In genomic region chr11:125176866-125177265, GRCh38 we compare ENCODE assay signal across 20 cellular contexts. TPM values are rescaled to one million over a fixed set of nuclear protein-coding genes. Genes with fewer than 3 reads are reported as not detected.
DNase-seq lines count a peak whose midpoint lies in the region; ATAC-seq and TF ChIP-seq lines count a peak whose summit lies in the region.
"Had no signal": no experiment of that assay in that cellular context is flagged by ENCODE, and none has a peak within 500 bp of the region (broad histone marks: within the 10 kb centered on the region; RNA-seq: fewer than 3 reads in every experiment).

No MANE protein-coding gene starts in this region.

- intact Hi-C loops in psoas muscle (cut with DNase I) = no loop called here
- intact Hi-C loops in testis (cut with DNase I; ENCODE audit: low total_unique reads) = no loop called here
- intact Hi-C loops in adrenal gland (cut with DNase I) = no loop called here

- H3K4me1 ChIP-seq in psoas muscle (peaks cover 25% of the 10 kb centered on the region), testis (peaks cover 10% of the 10 kb centered on the region), adrenal gland (replicated peaks in 1 of 2) (no peaks in the 10 kb centered on the region)

- DNase-seq in psoas muscle = no peak
- no peak for DNase-seq in testis
- no peak for DNase-seq in adrenal gland
- DNase-seq in SHP77 treated with DMSO at 0.1 percent for 48 hours (lab: John Stamatoyannopoulos, UW) = no peak
- DNase-seq: activated CD4-positive, alpha-beta T cell treated with anti-CD3 and anti-CD28 coated beads for 1 hour; effector memory CD4-positive, alpha-beta T cell; NCI-H2029; NCI-H69; retina; RPMI8226; stimulated activated CD8-positive, alpha-beta memory T cell treated with anti-CD3 and anti-CD28 coated beads, Interleukin-4, amount 100 ng/mL, for 48 hours had no signal

- no peak for TF ChIP-seq CTCF in psoas muscle (IDR thresholded peaks at IDR 0.05)
- no peak for TF ChIP-seq CTCF in testis (IDR thresholded peaks at IDR 0.05)
- TF ChIP-seq CTCF in adrenal gland (IDR thresholded peaks at IDR 0.05) = no peak

- H3K4me3 ChIP-seq in psoas muscle (no peak overlapping the region), testis (no peak overlapping the region), adrenal gland (no peak overlapping the region)
- H3K4me3 ChIP-seq: cardiac muscle cell had no signal

- H3K27ac ChIP-seq in psoas muscle = no peak overlapping the region
- no peak overlapping the region for H3K27ac ChIP-seq in testis
- no peak overlapping the region for H3K27ac ChIP-seq in adrenal gland
- H3K27ac ChIP-seq: cardiac muscle cell had no signal

- WGBS in psoas muscle, 3 donors = 57 to 71% (median 64%) methylated on average over 5 of the region's 5 CpGs
- WGBS in testis, 2 donors = 71 to 89% methylated on average over 5 of the region's 5 CpGs
- 58 to 85% (median 76%) methylated on average over 5 of the region's 5 CpGs for WGBS in adrenal gland, 4 donors

- H3K36me3 ChIP-seq in psoas muscle (ENCODE audit: insufficient read depth in 1 of 2, low read depth in 1 of 2) = no peaks in the 10 kb centered on the region
- no peaks in the 10 kb centered on the region for H3K36me3 ChIP-seq in testis (ENCODE audit: low read depth, missing control alignments)
- no peaks in the 10 kb centered on the region for H3K36me3 ChIP-seq in adrenal gland (replicated peaks in 1 of 2)
- H3K36me3 ChIP-seq: cardiac muscle cell had no signal

- H3K9me3 ChIP-seq in psoas muscle (no peaks in the 10 kb centered on the region), testis (no peaks in the 10 kb centered on the region), adrenal gland (replicated peaks in 1 of 3) (no peaks in the 10 kb centered on the region)

- TF ChIP-seq POLR2A in testis (IDR thresholded peaks at IDR 0.05) (no peak), adrenal gland (IDR thresholded peaks at IDR 0.05) (no peak)

- peak; percentile 74 for ATAC-seq in GM19035 (IDR thresholded peaks at IDR 0.05; ENCODE audit: unreplicated experiment)
- ATAC-seq in GM21723 (IDR thresholded peaks at IDR 0.05; ENCODE audit: unreplicated experiment) = peak; percentile 73
- ATAC-seq in HG03354 (IDR thresholded peaks at IDR 0.05; ENCODE audit: poor library complexity, severe bottlenecking, unreplicated experiment) = peak; percentile 47
- peak in 3 of 4 donors; percentile 22 to 32 (median 22) for ATAC-seq in psoas muscle
- ATAC-seq: activated naive CD4-positive, alpha-beta T cell treated with anti-CD3 and anti-CD28 coated beads, Interleukin-2, amount 50 U/mL, for 72 hours; naive thymus-derived CD8-positive, alpha-beta T cell had no signal

- H3K27me3 ChIP-seq in psoas muscle (ENCODE audit: insufficient read depth in 3 of 3, low read length in 2 of 3) (no peaks in the 10 kb centered on the region), testis (no peaks in the 10 kb centered on the region), adrenal gland (no peaks in the 10 kb centered on the region)
- H3K27me3 ChIP-seq: cardiac muscle cell had no signal

RNA-seq across cellular contexts. Expression of gene PKNOX2, which starts 12.3 kb away (rescaled TPM):
- 10 to 100 TPM; 14.5 to 30.5 (median 26.4) TPM for total RNA-seq in psoas muscle
- polyA plus RNA-seq in psoas muscle = 1 to 10 TPM; 1.8 to 8.8 (median 4.1) TPM
- 1 to 10 TPM; 5.5 to 7.3 TPM for total RNA-seq in testis
- polyA plus RNA-seq in testis (ENCODE audit: insufficient read depth, low read depth, low replicate concordance) = 10.4 TPM
- 10 to 100 TPM in 5 of 8 donors, 1 to 10 TPM in 3; 1.8 to 34.7 (median 11.1) TPM for total RNA-seq in adrenal gland
- 1 to 10 TPM; 2.0 to 2.7 (median 2.0) TPM for polyA plus RNA-seq in adrenal gland
- total RNA-seq: M059J; naive thymus-derived CD8-positive, alpha-beta T cell; T-helper 2 cell treated with Interferon-gamma antibody and Interleukin-4, amounts not matched to agents 100 ng/mL and 5 ng/mL, for 36 hours had no signal
- polyA plus RNA-seq: CD14-positive monocyte; naive thymus-derived CD8-positive, alpha-beta T cell had no signal

Comparison
In these comparisons a context has a peak if more than half of its experiments do, and no peak if none do; other contexts are left out.
1. ATAC-seq: peak in every context shown above with its lines; median percentile 74 in GM19035; 73 in GM21723; 47 in HG03354; 22 in psoas muscle.